Comparison of ENCODE assay signal across 7 cellular contexts in genomic region chr1:40818264-40818961, GRCh38. TPM values are rescaled to one million over a fixed set of nuclear protein-coding genes. Genes with fewer than 3 reads are reported as not detected.
DNase-seq lines count a peak whose midpoint lies in the region; ATAC-seq and TF ChIP-seq lines count a peak whose summit lies in the region.

No MANE protein-coding gene starts in this region.

- no peaks in the 10 kb centered on the region for H3K9me3 Mint-ChIP-seq in activated CD8-positive, alpha-beta memory T cell treated with anti-CD3 and anti-CD28 coated beads, Interleukin-2, amount 10 ng/mL, durations not matched to agents 7 days and 5 days (ENCODE audit: low read depth)

- peaks cover 0 to 4% (median 0%) of the 10 kb centered on the region in 3 donors for H3K36me3 ChIP-seq in tibial artery

- peak; percentile 93 for DNase-seq in activated CD8-positive, alpha-beta memory T cell treated with anti-CD3 and anti-CD28 coated beads, Interleukin-2, amount 10 ng/mL, durations not matched to agents 7 days and 5 days
- peak; percentile 56 for DNase-seq in omental fat pad (ENCODE audit: low spot score)
- no peak for DNase-seq in tibial artery

- CTCF ChIA-PET in activated CD8-positive, alpha-beta memory T cell treated with anti-CD3 and anti-CD28 coated beads, Interleukin-2, amount 10 ng/mL, durations not matched to agents 7 days and 5 days (lab: Charles Lee), result no interaction called here

- H3K4me1 ChIP-seq in tibial artery, result peaks cover 0 to 40% (median 27%) of the 10 kb centered on the region in 4 donors

- peak; percentile 77 for ATAC-seq in GM19452 (IDR thresholded peaks at IDR 0.05; ENCODE audit: unreplicated experiment)
- ATAC-seq in HG03575 (IDR thresholded peaks at IDR 0.05; ENCODE audit: extremely low read depth, insufficient number of reproducible peaks, low FRiP score, unreplicated experiment), result peak; percentile 72
- ATAC-seq in activated CD8-positive, alpha-beta memory T cell treated with anti-CD3 and anti-CD28 coated beads, Interleukin-2, amount 10 ng/mL, durations not matched to agents 7 days and 5 days, result peak; percentile 98
- ATAC-seq in esophagus mucosa, result peak; percentile 90
- ATAC-seq in omental fat pad (ENCODE audit: low FRiP score), result peak; percentile 86
- ATAC-seq in GM18861 (IDR thresholded peaks at IDR 0.05; ENCODE audit: unreplicated experiment), result no peak

- no peaks in the 10 kb centered on the region for H3K27me3 ChIP-seq in tibial artery

- peak overlapping the region; percentile 9 to 34 for H3K4me3 ChIP-seq in tibial artery

- no peak overlapping the region for H3K27ac ChIP-seq in tibial artery

- peaks cover 18% of the 10 kb centered on the region for H3K27me3 Mint-ChIP-seq in activated CD8-positive, alpha-beta memory T cell treated with anti-CD3 and anti-CD28 coated beads, Interleukin-2, amount 10 ng/mL, durations not matched to agents 7 days and 5 days

- H3K4me1 Mint-ChIP-seq in activated CD8-positive, alpha-beta memory T cell treated with anti-CD3 and anti-CD28 coated beads, Interleukin-2, amount 10 ng/mL, durations not matched to agents 7 days and 5 days, result peaks cover 16% of the 10 kb centered on the region

- H3K9me3 ChIP-seq in tibial artery, result no peaks in the 10 kb centered on the region

- peak overlapping the region; percentile 73 for H3K4me3 Mint-ChIP-seq in activated CD8-positive, alpha-beta memory T cell treated with anti-CD3 and anti-CD28 coated beads, Interleukin-2, amount 10 ng/mL, durations not matched to agents 7 days and 5 days

- H3K36me3 Mint-ChIP-seq in activated CD8-positive, alpha-beta memory T cell treated with anti-CD3 and anti-CD28 coated beads, Interleukin-2, amount 10 ng/mL, durations not matched to agents 7 days and 5 days, result no peaks in the 10 kb centered on the region

- TF ChIP-seq CTCF in omental fat pad (IDR thresholded peaks at IDR 0.05) (no peak), tibial artery (IDR thresholded peaks at IDR 0.05) (no peak)

- peak overlapping the region; percentile 68 for H3K27ac Mint-ChIP-seq in activated CD8-positive, alpha-beta memory T cell treated with anti-CD3 and anti-CD28 coated beads, Interleukin-2, amount 10 ng/mL, durations not matched to agents 7 days and 5 days

- intact Hi-C loops in tibial artery (cut with DNase I; ENCODE audit: low total_unique reads), result no loop called here

RNA-seq across cellular contexts. Expression of gene KCNQ4, which starts 34.8 kb away (rescaled TPM):
- total RNA-seq in activated CD8-positive, alpha-beta memory T cell treated with anti-CD3 and anti-CD28 coated beads, Interleukin-2, amount 10 ng/mL, durations not matched to agents 7 days and 5 days, result under 1 TPM; 0.12 to 0.44 TPM
- total RNA-seq in esophagus mucosa, result 0.24 TPM
- total RNA-seq in omental fat pad, result 1 to 10 TPM in 1 of 4 donors, under 1 TPM in 3; 0.28 to 1.6 (median 0.83) TPM

RNA-seq across cellular contexts. Expression of gene CITED4, which starts 43.8 kb away (rescaled TPM):
- total RNA-seq in activated CD8-positive, alpha-beta memory T cell treated with anti-CD3 and anti-CD28 coated beads, Interleukin-2, amount 10 ng/mL, durations not matched to agents 7 days and 5 days, result 1 to 10 TPM; 2.9 to 4.4 TPM
- total RNA-seq in esophagus mucosa (28.7 TPM), omental fat pad (10 to 100 TPM in 3 of 4 donors, 1 to 10 TPM in 1; 5.8 to 21.6 (median 13.6) TPM)

Comparison
In these comparisons a context has a peak if more than half of its experiments do, and no peak if none do; other contexts are left out.
1. DNase-seq: peak in activated CD8-positive, alpha-beta memory T cell treated with anti-CD3 and anti-CD28 coated beads, Interleukin-2, amount 10 ng/mL, durations not matched to agents 7 days and 5 days (single experiment) and omental fat pad (single experiment); none in tibial artery (0 of 2).